ENCODE assay signal across 1 cellular context in the genomic region with DNA sequence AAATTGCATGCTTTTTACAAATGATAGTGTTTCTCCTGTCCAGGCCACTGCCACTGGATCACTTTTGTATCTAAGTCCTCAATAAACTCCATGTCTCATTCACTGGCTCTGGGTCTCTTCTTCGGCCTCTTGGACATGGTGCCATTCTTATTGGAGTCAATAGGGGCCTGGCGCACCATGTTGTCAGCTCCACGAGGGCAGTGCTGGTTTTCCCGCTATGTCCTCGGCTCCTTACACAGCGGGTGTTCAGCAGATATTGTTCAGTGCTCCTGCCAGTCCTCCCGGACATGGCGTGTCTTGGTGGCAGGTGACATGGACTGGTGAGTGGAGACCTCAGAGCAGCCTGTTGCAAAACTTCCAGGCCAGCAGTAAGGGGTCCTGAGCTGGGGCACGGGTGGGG.
TF ChIP-seq lines count a peak whose summit lies in the region.

No MANE protein-coding gene starts in this region.

TF ChIP-seq in H1, 55 proteins besides CTCF, POLR2A, EP300 and RAD21:
- TF ChIP-seq, protein P1, sequence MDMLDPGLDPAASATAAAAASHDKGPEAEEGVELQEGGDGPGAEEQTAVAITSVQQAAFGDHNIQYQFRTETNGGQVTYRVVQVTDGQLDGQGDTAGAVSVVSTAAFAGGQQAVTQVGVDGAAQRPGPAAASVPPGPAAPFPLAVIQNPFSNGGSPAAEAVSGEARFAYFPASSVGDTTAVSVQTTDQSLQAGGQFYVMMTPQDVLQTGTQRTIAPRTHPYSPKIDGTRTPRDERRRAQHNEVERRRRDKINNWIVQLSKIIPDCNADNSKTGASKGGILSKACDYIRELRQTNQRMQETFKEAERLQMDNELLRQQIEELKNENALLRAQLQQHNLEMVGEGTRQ (IDR thresholded peaks at IDR 0.05; ENCODE audit: low read length), result no peak
- TF ChIP-seq, protein P2, sequence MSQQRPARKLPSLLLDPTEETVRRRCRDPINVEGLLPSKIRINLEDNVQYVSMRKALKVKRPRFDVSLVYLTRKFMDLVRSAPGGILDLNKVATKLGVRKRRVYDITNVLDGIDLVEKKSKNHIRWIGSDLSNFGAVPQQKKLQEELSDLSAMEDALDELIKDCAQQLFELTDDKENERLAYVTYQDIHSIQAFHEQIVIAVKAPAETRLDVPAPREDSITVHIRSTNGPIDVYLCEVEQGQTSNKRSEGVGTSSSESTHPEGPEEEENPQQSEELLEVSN (IDR thresholded peaks at IDR 0.05), result peak; percentile 54; the same call in 1 of the 2 replicates
- no peak for TF ChIP-seq POLR2AphosphoS5 (IDR thresholded peaks at IDR 0.05; ENCODE audit: low read depth, low read length)
- no peak for TF ChIP-seq CEBPB (IDR thresholded peaks at IDR 0.05; ENCODE audit: low read depth, low read length)
- TF ChIP-seq, protein P3, sequence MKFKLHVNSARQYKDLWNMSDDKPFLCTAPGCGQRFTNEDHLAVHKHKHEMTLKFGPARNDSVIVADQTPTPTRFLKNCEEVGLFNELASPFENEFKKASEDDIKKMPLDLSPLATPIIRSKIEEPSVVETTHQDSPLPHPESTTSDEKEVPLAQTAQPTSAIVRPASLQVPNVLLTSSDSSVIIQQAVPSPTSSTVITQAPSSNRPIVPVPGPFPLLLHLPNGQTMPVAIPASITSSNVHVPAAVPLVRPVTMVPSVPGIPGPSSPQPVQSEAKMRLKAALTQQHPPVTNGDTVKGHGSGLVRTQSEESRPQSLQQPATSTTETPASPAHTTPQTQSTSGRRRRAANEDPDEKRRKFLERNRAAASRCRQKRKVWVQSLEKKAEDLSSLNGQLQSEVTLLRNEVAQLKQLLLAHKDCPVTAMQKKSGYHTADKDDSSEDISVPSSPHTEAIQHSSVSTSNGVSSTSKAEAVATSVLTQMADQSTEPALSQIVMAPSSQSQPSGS (IDR thresholded peaks at IDR 0.05; ENCODE audit: low read length), result no peak
- no peak for TF ChIP-seq JUND (IDR thresholded peaks at IDR 0.05; ENCODE audit: low read length)
